1 cellular context compared by ENCODE assay signal in the genomic region with DNA sequence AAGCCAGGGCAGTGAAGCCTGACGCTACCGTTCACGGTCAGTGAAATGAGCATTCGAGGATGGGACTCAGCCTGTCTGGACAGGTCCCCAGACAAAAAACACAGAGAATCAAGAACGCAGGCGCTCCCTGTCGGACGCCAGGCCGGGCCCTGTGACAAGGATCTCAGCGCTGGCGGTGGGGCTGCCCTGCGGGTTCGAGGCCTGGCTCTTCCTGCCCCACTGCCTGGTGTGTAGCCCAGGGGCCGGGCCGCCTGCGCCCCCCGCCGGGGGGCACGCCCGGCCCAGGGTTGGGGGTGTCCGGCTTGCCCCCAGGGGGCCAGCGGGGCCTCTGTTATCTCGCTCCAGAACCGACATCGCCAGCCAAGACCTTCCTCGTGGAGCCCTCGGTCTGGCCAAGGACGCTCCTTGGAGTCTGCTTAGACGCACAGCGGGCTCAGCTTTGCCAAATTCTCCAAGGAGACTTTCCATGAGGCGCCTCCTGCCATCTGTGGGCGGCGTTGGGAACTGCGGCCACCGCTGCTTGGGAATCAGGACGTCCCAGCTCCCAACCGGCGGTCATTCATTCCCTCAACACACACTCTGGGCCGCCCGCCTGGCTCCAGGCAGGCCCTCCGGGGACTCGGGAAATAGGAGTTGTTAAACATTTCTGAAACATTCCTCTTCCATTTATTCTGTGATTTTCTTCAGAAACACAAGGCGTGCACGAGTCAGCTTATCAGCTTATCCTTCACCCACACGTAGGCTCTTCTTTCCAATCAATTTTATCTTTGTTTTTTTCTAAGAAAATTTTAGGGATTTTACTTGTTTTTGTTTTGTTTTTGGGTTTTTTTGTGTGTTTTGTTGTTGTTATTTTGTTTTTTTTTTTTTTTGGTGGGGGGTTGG.
A peak's percentile ranks its signal among the peaks of the same experiment; 100 is the strongest.
TF ChIP-seq lines count a peak whose summit lies in the region.

No MANE protein-coding gene starts in this region.

TF ChIP-seq in K562, 482 proteins besides CTCF, POLR2A, EP300 and RAD21 (continued from another document):
- TF ChIP-seq, protein P1, sequence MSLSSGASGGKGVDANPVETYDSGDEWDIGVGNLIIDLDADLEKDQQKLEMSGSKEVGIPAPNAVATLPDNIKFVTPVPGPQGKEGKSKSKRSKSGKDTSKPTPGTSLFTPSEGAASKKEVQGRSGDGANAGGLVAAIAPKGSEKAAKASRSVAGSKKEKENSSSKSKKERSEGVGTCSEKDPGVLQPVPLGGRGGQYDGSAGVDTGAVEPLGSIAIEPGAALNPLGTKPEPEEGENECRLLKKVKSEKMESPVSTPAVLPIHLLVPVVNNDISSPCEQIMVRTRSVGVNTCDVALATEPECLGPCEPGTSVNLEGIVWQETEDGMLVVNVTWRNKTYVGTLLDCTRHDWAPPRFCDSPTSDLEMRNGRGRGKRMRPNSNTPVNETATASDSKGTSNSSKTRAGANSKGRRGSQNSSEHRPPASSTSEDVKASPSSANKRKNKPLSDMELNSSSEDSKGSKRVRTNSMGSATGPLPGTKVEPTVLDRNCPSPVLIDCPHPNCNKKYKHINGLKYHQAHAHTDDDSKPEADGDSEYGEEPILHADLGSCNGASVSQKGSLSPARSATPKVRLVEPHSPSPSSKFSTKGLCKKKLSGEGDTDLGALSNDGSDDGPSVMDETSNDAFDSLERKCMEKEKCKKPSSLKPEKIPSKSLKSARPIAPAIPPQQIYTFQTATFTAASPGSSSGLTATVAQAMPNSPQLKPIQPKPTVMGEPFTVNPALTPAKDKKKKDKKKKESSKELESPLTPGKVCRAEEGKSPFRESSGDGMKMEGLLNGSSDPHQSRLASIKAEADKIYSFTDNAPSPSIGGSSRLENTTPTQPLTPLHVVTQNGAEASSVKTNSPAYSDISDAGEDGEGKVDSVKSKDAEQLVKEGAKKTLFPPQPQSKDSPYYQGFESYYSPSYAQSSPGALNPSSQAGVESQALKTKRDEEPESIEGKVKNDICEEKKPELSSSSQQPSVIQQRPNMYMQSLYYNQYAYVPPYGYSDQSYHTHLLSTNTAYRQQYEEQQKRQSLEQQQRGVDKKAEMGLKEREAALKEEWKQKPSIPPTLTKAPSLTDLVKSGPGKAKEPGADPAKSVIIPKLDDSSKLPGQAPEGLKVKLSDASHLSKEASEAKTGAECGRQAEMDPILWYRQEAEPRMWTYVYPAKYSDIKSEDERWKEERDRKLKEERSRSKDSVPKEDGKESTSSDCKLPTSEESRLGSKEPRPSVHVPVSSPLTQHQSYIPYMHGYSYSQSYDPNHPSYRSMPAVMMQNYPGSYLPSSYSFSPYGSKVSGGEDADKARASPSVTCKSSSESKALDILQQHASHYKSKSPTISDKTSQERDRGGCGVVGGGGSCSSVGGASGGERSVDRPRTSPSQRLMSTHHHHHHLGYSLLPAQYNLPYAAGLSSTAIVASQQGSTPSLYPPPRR (CRISPR knock-in tag; IDR thresholded peaks at IDR 0.05; ENCODE audit: borderline replicate concordance), result no peak
- TF ChIP-seq, protein P2, sequence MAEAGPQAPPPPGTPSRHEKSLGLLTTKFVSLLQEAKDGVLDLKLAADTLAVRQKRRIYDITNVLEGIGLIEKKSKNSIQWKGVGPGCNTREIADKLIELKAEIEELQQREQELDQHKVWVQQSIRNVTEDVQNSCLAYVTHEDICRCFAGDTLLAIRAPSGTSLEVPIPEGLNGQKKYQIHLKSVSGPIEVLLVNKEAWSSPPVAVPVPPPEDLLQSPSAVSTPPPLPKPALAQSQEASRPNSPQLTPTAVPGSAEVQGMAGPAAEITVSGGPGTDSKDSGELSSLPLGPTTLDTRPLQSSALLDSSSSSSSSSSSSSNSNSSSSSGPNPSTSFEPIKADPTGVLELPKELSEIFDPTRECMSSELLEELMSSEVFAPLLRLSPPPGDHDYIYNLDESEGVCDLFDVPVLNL (CRISPR knock-in tag; IDR thresholded peaks at IDR 0.05; ENCODE audit: low read depth), result no peak
- TF ChIP-seq, protein P3, sequence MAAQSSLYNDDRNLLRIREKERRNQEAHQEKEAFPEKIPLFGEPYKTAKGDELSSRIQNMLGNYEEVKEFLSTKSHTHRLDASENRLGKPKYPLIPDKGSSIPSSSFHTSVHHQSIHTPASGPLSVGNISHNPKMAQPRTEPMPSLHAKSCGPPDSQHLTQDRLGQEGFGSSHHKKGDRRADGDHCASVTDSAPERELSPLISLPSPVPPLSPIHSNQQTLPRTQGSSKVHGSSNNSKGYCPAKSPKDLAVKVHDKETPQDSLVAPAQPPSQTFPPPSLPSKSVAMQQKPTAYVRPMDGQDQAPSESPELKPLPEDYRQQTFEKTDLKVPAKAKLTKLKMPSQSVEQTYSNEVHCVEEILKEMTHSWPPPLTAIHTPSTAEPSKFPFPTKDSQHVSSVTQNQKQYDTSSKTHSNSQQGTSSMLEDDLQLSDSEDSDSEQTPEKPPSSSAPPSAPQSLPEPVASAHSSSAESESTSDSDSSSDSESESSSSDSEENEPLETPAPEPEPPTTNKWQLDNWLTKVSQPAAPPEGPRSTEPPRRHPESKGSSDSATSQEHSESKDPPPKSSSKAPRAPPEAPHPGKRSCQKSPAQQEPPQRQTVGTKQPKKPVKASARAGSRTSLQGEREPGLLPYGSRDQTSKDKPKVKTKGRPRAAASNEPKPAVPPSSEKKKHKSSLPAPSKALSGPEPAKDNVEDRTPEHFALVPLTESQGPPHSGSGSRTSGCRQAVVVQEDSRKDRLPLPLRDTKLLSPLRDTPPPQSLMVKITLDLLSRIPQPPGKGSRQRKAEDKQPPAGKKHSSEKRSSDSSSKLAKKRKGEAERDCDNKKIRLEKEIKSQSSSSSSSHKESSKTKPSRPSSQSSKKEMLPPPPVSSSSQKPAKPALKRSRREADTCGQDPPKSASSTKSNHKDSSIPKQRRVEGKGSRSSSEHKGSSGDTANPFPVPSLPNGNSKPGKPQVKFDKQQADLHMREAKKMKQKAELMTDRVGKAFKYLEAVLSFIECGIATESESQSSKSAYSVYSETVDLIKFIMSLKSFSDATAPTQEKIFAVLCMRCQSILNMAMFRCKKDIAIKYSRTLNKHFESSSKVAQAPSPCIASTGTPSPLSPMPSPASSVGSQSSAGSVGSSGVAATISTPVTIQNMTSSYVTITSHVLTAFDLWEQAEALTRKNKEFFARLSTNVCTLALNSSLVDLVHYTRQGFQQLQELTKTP (IDR thresholded peaks at IDR 0.05; ENCODE audit: low read depth in 1 of 2, partially characterized antibody in 2 of 2), result no peak
- TF ChIP-seq RB1 (IDR thresholded peaks at IDR 0.05; ENCODE audit: low read depth) (peak; percentile 25; the same call in 1 of the 2 replicates), PHF21A (IDR thresholded peaks at IDR 0.05; ENCODE audit: borderline replicate concordance, low read depth) (no peak), ELF1 (tag; IDR thresholded peaks at IDR 0.05) (no peak), DACH1 (IDR thresholded peaks at IDR 0.05; ENCODE audit: partially characterized antibody) (no peak), SMC3 (conservative IDR thresholded peaks at IDR 0.05; ENCODE audit: insufficient read depth, low read depth, low read length) (peak; percentile 79), ZBED1 (IDR thresholded peaks at IDR 0.05) (no peak), E2F3 (CRISPR knock-in tag; IDR thresholded peaks at IDR 0.05) (no peak), RFX7 (CRISPR knock-in tag; IDR thresholded peaks at IDR 0.05) (no peak), ZNF699 (CRISPR knock-in tag; IDR thresholded peaks at IDR 0.05; ENCODE audit: insufficient replicate concordance) (no peak), C11orf30 (IDR thresholded peaks at IDR 0.05; ENCODE audit: low read depth) (no peak), MEF2A (IDR thresholded peaks at IDR 0.05; ENCODE audit: control insufficient read depth, low read depth, low read length) (no peak), GABPB2 (CRISPR knock-in tag; conservative IDR thresholded peaks at IDR 0.05) (no peak), ZNF766 (CRISPR knock-in tag; conservative IDR thresholded peaks at IDR 0.05) (no peak), MAFK (IDR thresholded peaks at IDR 0.05; ENCODE audit: low read length) (no peak), STAG1 (CRISPR knock-in tag; IDR thresholded peaks at IDR 0.05; ENCODE audit: borderline replicate concordance) (peak; percentile 56; the same call in 1 of the 2 replicates), ZBTB1 (CRISPR knock-in tag; IDR thresholded peaks at IDR 0.05; ENCODE audit: borderline replicate concordance, low read depth) (no peak), ARNT (IDR thresholded peaks at IDR 0.05) (no peak)
- TF ChIP-seq, protein P4, sequence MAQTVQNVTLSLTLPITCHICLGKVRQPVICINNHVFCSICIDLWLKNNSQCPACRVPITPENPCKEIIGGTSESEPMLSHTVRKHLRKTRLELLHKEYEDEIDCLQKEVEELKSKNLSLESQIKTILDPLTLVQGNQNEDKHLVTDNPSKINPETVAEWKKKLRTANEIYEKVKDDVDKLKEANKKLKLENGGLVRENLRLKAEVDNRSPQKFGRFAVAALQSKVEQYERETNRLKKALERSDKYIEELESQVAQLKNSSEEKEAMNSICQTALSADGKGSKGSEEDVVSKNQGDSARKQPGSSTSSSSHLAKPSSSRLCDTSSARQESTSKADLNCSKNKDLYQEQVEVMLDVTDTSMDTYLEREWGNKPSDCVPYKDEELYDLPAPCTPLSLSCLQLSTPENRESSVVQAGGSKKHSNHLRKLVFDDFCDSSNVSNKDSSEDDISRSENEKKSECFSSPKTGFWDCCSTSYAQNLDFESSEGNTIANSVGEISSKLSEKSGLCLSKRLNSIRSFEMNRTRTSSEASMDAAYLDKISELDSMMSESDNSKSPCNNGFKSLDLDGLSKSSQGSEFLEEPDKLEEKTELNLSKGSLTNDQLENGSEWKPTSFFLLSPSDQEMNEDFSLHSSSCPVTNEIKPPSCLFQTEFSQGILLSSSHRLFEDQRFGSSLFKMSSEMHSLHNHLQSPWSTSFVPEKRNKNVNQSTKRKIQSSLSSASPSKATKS (CRISPR knock-in tag; IDR thresholded peaks at IDR 0.05), result no peak
- TF ChIP-seq, protein P5, sequence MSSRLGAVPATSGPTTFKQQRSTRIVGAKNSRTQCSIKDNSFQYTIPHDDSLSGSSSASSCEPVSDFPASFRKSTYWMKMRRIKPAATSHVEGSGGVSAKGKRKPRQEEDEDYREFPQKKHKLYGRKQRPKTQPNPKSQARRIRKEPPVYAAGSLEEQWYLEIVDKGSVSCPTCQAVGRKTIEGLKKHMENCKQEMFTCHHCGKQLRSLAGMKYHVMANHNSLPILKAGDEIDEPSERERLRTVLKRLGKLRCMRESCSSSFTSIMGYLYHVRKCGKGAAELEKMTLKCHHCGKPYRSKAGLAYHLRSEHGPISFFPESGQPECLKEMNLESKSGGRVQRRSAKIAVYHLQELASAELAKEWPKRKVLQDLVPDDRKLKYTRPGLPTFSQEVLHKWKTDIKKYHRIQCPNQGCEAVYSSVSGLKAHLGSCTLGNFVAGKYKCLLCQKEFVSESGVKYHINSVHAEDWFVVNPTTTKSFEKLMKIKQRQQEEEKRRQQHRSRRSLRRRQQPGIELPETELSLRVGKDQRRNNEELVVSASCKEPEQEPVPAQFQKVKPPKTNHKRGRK (tag; IDR thresholded peaks at IDR 0.05), result peak; percentile 62
- TF ChIP-seq, protein P6, sequence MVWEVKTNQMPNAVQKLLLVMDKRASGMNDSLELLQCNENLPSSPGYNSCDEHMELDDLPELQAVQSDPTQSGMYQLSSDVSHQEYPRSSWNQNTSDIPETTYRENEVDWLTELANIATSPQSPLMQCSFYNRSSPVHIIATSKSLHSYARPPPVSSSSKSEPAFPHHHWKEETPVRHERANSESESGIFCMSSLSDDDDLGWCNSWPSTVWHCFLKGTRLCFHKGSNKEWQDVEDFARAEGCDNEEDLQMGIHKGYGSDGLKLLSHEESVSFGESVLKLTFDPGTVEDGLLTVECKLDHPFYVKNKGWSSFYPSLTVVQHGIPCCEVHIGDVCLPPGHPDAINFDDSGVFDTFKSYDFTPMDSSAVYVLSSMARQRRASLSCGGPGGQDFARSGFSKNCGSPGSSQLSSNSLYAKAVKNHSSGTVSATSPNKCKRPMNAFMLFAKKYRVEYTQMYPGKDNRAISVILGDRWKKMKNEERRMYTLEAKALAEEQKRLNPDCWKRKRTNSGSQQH (CRISPR knock-in tag; IDR thresholded peaks at IDR 0.05), result no peak
- TF ChIP-seq, protein P7, sequence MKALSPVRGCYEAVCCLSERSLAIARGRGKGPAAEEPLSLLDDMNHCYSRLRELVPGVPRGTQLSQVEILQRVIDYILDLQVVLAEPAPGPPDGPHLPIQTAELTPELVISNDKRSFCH (CRISPR knock-in tag; IDR thresholded peaks at IDR 0.05), result no peak
- TF ChIP-seq, protein P7 (tag; IDR thresholded peaks at IDR 0.05), result 0 out of 2 replicates have a peak, but pooled peaks have one; percentile 27
